In genomic region chr4:122710434-122711308, GRCh38 we compare ENCODE assay signal across 9 cellular contexts. TPM values are rescaled to one million over a fixed set of nuclear protein-coding genes. Genes with fewer than 3 reads are reported as not detected.
DNase-seq lines count a peak whose midpoint lies in the region; ATAC-seq and TF ChIP-seq lines count a peak whose summit lies in the region.
"Had no signal": no experiment of that assay in that cellular context is flagged by ENCODE, and none has a peak within 500 bp of the region (broad histone marks: within the 10 kb centered on the region; RNA-seq: fewer than 3 reads in every experiment).

No MANE protein-coding gene starts in this region.

- H3K27me3 ChIP-seq in PC-3 (ENCODE audit: low read length) = no peaks in the 10 kb centered on the region

- CTCF ChIA-PET in PC-3 (lab: Charles Lee) = no interaction called here

- DNase-seq in PC-3 (peak; percentile 67), lung microvascular endothelial cell (ENCODE audit: low read depth in 2 of 2) (peak; percentile 85 to 87), HCEC 1CT (no peak), head of caudate nucleus (no peak), DMS153 treated with DMSO at 0.1 percent for 48 hours (lab: John Stamatoyannopoulos, UW; ENCODE audit: unreplicated experiment) (no peak), glomerular visceral epithelial cell (ENCODE audit: extremely low spot score) (no peak)
- DNase-seq: retina had no signal

- intact Hi-C loops in PC-3 (cut with micrococcal nuclease) (loop anchor here (2.0 kb wide), 1 partner anchor 44 kb away; no protein-coding TSS in a partner anchor), head of caudate nucleus (cut with DNase I) (no loop called here)

- H3K27ac ChIP-seq in PC-3 (ENCODE audit: low read length) = peak overlapping the region; percentile 47

- peak overlapping the region; percentile 8; the same call in 1 of the 2 replicates for H2AFZ ChIP-seq in PC-3 (ENCODE audit: low read length)

- peaks cover 13% of the 10 kb centered on the region for H3K4me1 ChIP-seq in PC-3 (ENCODE audit: insufficient read depth, low read length)

- no peaks in the 10 kb centered on the region for H3F3A ChIP-seq in PC-3 (ENCODE audit: low read length, unreplicated experiment)

- no peaks in the 10 kb centered on the region for H3K36me3 ChIP-seq in PC-3 (ENCODE audit: low read depth, low read length)

- BruUV-seq in PC-3 (replicated peaks; lab: Mats Ljungman, UMichigan) = no TSS peak

- TF ChIP-seq CTCF in PC-3 (conservative IDR thresholded peaks at IDR 0.05; ENCODE audit: low read depth, low read length) = no peak

- peak overlapping the region; percentile 16; the same call in 1 of the 2 replicates for H3K9ac ChIP-seq in PC-3 (ENCODE audit: low read length)

- H3K9me3 ChIP-seq in PC-3 (ENCODE audit: low read length) = no peaks in the 10 kb centered on the region

- no peaks in the 10 kb centered on the region for H4K20me1 ChIP-seq in PC-3 (ENCODE audit: low read length)

- peak; percentile 55 for ATAC-seq in GM18909 (IDR thresholded peaks at IDR 0.05; ENCODE audit: poor library complexity, unreplicated experiment)
- peak; percentile 73 for ATAC-seq in HG02588 (IDR thresholded peaks at IDR 0.05; ENCODE audit: unreplicated experiment)
- ATAC-seq in PC-3 = peak; percentile 95

- POLR2A ChIA-PET in PC-3 (lab: Charles Lee; ENCODE audit: unreplicated experiment) = no interaction called here

- no peaks in the 10 kb centered on the region for H3K79me2 ChIP-seq in PC-3 (ENCODE audit: low read length)

- H3K4me3 ChIP-seq in PC-3 (ENCODE audit: low read length) = 0 out of 2 replicates have a peak overlapping the region, but pooled peaks have one; percentile 15

- peak overlapping the region; percentile 17 for H3K4me2 ChIP-seq in PC-3 (ENCODE audit: low read length)

- no peaks in the 10 kb centered on the region for H3K9me2 ChIP-seq in PC-3 (replicated peaks; ENCODE audit: low read length)

RNA-seq across cellular contexts. Expression of gene BBS12, which starts 21.8 kb away (rescaled TPM):
- 0.69 and 1.7 TPM in 2 replicates for total RNA-seq in PC-3 (2014; rRNA removed)
- total RNA-seq in lung microvascular endothelial cell = 4.1 and 4.4 TPM in 2 replicates

Comparison
In these comparisons a context has a peak if more than half of its experiments do, and no peak if none do; other contexts are left out.
1. DNase-seq: peak in PC-3 (single experiment) and lung microvascular endothelial cell (2 of 2); none in HCEC 1CT (single experiment), head of caudate nucleus (0 of 42), DMS153 treated with DMSO at 0.1 percent for 48 hours (single experiment) and glomerular visceral epithelial cell (single experiment).
2. Peak in every context shown above with its lines, with median percentiles within 50 percentile points of each other: ATAC-seq.